8 cellular contexts compared by ENCODE assay signal in the genomic region with DNA sequence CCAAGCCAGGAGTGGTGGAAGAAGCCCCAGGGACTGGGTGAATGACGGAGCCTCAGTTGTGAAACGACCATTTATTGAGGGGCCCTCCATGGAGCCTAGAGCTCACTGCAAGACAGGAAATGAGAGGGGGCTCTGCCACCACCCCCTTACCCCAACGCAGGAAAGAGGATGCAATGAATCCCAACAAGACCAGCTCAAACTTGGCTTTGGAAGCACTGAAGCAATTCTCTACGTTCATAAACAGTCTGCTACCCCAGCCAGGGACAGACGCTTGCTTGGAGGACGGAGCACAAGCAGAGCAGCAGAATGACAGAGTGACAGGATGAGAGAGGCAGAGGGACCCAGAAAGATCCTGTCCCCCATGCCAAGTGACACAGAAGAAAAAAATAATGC. TPM values are rescaled to one million over a fixed set of nuclear protein-coding genes. Genes with fewer than 3 reads are reported as not detected.
DNase-seq lines count a peak whose midpoint lies in the region; ATAC-seq and TF ChIP-seq lines count a peak whose summit lies in the region.

No MANE protein-coding gene starts in this region.

- no peak overlapping the region for H3K9ac ChIP-seq in iPS-18a (ENCODE audit: low read length)

- H3K4me3 ChIP-seq in HEK293 (ENCODE audit: low read depth, low read length), result peak overlapping the region; percentile 76
- H3K4me3 ChIP-seq in iPS-18a (ENCODE audit: low read length), result peak overlapping the region; percentile 65

- H3K27me3 Mint-ChIP-seq in activated CD8-positive, alpha-beta T cell treated with anti-CD3 and anti-CD28 coated beads for 36 hours, result no peaks in the 10 kb centered on the region
- H3K27me3 Mint-ChIP-seq in stimulated activated memory B cell treated with anti-CD40 and anti-IgM and Interleukin-4, amounts not matched to agents 10 μg/mL and 1 μg/mL and 100 μg/mL, for 72 hours, result no peaks in the 10 kb centered on the region

- H3K27ac ChIP-seq in HEK293 (ENCODE audit: extremely low read depth, low read depth, low read length), result no peak overlapping the region
- H3K27ac ChIP-seq in iPS-18a (ENCODE audit: low read length), result no peak overlapping the region

- intact Hi-C loops in activated CD8-positive, alpha-beta T cell treated with anti-CD3 and anti-CD28 coated beads for 36 hours (cut with micrococcal nuclease), result no loop called here

- H3K36me3 ChIP-seq in HEK293 (ENCODE audit: control insufficient read depth in 2 of 2, insufficient read depth in 1 of 2, low read length in 2 of 2), result peaks cover 0 to 18% of the 10 kb centered on the region in 2 experiments; a peak in 2 of 3 replicates
- H3K36me3 ChIP-seq in iPS-18a (ENCODE audit: control insufficient read depth, low read depth, low read length), result no peaks in the 10 kb centered on the region

- POLR2A ChIA-PET in HEK293 (lab: Yijun Ruan, JAX), result interaction anchor here (5.7 kb wide), 1 partner anchor 20 kb away, joined by 45 read pairs; a partner anchor contains a TSS
- POLR2A ChIA-PET in activated CD8-positive, alpha-beta T cell treated with anti-CD3 and anti-CD28 coated beads for 36 hours (lab: Charles Lee), result interaction anchor here (1.5 kb wide), 1 partner anchor 35 kb away, joined by 3 read pairs; no protein-coding TSS in a partner anchor

- H3K4me3 Mint-ChIP-seq in activated CD8-positive, alpha-beta T cell treated with anti-CD3 and anti-CD28 coated beads for 36 hours, result peak overlapping the region; percentile 90
- peak overlapping the region; percentile 91 for H3K4me3 Mint-ChIP-seq in stimulated activated memory B cell treated with anti-CD40 and anti-IgM and Interleukin-4, amounts not matched to agents 10 μg/mL and 1 μg/mL and 100 μg/mL, for 72 hours

- H3K4me1 Mint-ChIP-seq in activated CD8-positive, alpha-beta T cell treated with anti-CD3 and anti-CD28 coated beads for 36 hours (ENCODE audit: low read depth), result peaks cover 56% of the 10 kb centered on the region
- H3K4me1 Mint-ChIP-seq in stimulated activated memory B cell treated with anti-CD40 and anti-IgM and Interleukin-4, amounts not matched to agents 10 μg/mL and 1 μg/mL and 100 μg/mL, for 72 hours, result peaks cover 47% of the 10 kb centered on the region

- H3K27me3 ChIP-seq in iPS-18a (ENCODE audit: control insufficient read depth, insufficient read depth, low read length), result no peaks in the 10 kb centered on the region

- no peaks in the 10 kb centered on the region for H3K36me3 Mint-ChIP-seq in activated CD8-positive, alpha-beta T cell treated with anti-CD3 and anti-CD28 coated beads for 36 hours (ENCODE audit: low read depth)
- no peaks in the 10 kb centered on the region for H3K36me3 Mint-ChIP-seq in stimulated activated memory B cell treated with anti-CD40 and anti-IgM and Interleukin-4, amounts not matched to agents 10 μg/mL and 1 μg/mL and 100 μg/mL, for 72 hours

- H3K4me1 ChIP-seq in HEK293 (ENCODE audit: control insufficient read depth, insufficient read depth, low read length) (peaks cover 11% of the 10 kb centered on the region), iPS-18a (ENCODE audit: control insufficient read depth, low read depth, low read length) (peaks cover 19% of the 10 kb centered on the region)

- no peak for ATAC-seq in activated CD8-positive, alpha-beta T cell treated with anti-CD3 and anti-CD28 coated beads for 36 hours
- no peak for ATAC-seq in stimulated activated memory B cell treated with anti-CD40 and anti-IgM and Interleukin-4, amounts not matched to agents 10 μg/mL and 1 μg/mL and 100 μg/mL, for 72 hours
- ATAC-seq in GM21526 (IDR thresholded peaks at IDR 0.05; ENCODE audit: low FRiP score, unreplicated experiment), result no peak
- no peak for ATAC-seq in HG03045 (IDR thresholded peaks at IDR 0.05; ENCODE audit: unreplicated experiment)

- no peak for DNase-seq in activated CD8-positive, alpha-beta T cell treated with anti-CD3 and anti-CD28 coated beads for 36 hours
- DNase-seq in DMS 273 treated with DMSO at 0.1 percent for 48 hours (lab: John Stamatoyannopoulos, UW), result no peak
- no peak for DNase-seq in occipital lobe (lab: John Stamatoyannopoulos, UW)

- H3K9me3 ChIP-seq in HEK293 (ENCODE audit: control insufficient read depth, insufficient read depth, low read depth, low read length) (no peaks in the 10 kb centered on the region), iPS-18a (ENCODE audit: control insufficient read depth, low read depth, low read length) (no peaks in the 10 kb centered on the region)

- CTCF ChIA-PET in HEK293 (lab: Yijun Ruan, JAX), result interaction anchor here (1.3 to 3.5 kb wide), 2 partner anchors 20 kb away, joined by 3 to 26 read pairs; a partner anchor contains a TSS
- CTCF ChIA-PET in activated CD8-positive, alpha-beta T cell treated with anti-CD3 and anti-CD28 coated beads for 36 hours (lab: Charles Lee), result interaction anchor here (0.7 to 4.9 kb wide), 8 partner anchors 10 to 244 kb away, joined by 3 to 44 read pairs (median 10); a partner anchor contains a TSS

- TF ChIP-seq CTCF in HEK293 (tag by site-specific recombination; IDR thresholded peaks at IDR 0.05), result no peak
- TF ChIP-seq CTCF in activated CD8-positive, alpha-beta T cell treated with anti-CD3 and anti-CD28 coated beads for 36 hours (IDR thresholded peaks at IDR 0.05), result no peak

- H3K27ac Mint-ChIP-seq in activated CD8-positive, alpha-beta T cell treated with anti-CD3 and anti-CD28 coated beads for 36 hours, result peak overlapping the region; percentile 28
- H3K27ac Mint-ChIP-seq in stimulated activated memory B cell treated with anti-CD40 and anti-IgM and Interleukin-4, amounts not matched to agents 10 μg/mL and 1 μg/mL and 100 μg/mL, for 72 hours, result peak overlapping the region; percentile 80

- H3K9me3 Mint-ChIP-seq in activated CD8-positive, alpha-beta T cell treated with anti-CD3 and anti-CD28 coated beads for 36 hours, result no peaks in the 10 kb centered on the region
- no peaks in the 10 kb centered on the region for H3K9me3 Mint-ChIP-seq in stimulated activated memory B cell treated with anti-CD40 and anti-IgM and Interleukin-4, amounts not matched to agents 10 μg/mL and 1 μg/mL and 100 μg/mL, for 72 hours

TF ChIP-seq in HEK293, 187 proteins besides CTCF, POLR2A, EP300 and RAD21:
- TF ChIP-seq ZNF677 (tag by site-specific recombination; IDR thresholded peaks at IDR 0.05) (peak; percentile 84), ZNF707 (tag by site-specific recombination; IDR thresholded peaks at IDR 0.05) (no peak)

RNA-seq across cellular contexts. Expression of a gene that starts 1.0 kb away (rescaled TPM):
- total RNA-seq in activated CD8-positive, alpha-beta T cell treated with anti-CD3 and anti-CD28 coated beads for 36 hours, result 10 to 100 TPM; 61.0 to 61.5 TPM
- 29.3 TPM for total RNA-seq in occipital lobe

RNA-seq across cellular contexts. Expression of a gene that starts 19.9 kb away (rescaled TPM):
- 10 to 100 TPM; 53.5 to 55.3 TPM for total RNA-seq in activated CD8-positive, alpha-beta T cell treated with anti-CD3 and anti-CD28 coated beads for 36 hours
- total RNA-seq in occipital lobe, result 1.4 TPM

RNA-seq across cellular contexts. Expression of a gene that starts 26.0 kb away (rescaled TPM):
- total RNA-seq in activated CD8-positive, alpha-beta T cell treated with anti-CD3 and anti-CD28 coated beads for 36 hours, result 10 to 100 TPM; 62.1 to 66.9 TPM
- total RNA-seq in occipital lobe, result 37.1 TPM

RNA-seq across cellular contexts. Expression of a gene that starts 30.9 kb away (rescaled TPM):
- not detected for total RNA-seq in activated CD8-positive, alpha-beta T cell treated with anti-CD3 and anti-CD28 coated beads for 36 hours
- not detected for total RNA-seq in occipital lobe

RNA-seq across cellular contexts. Expression of a gene that starts 43.9 kb away (rescaled TPM):
- 1 to 10 TPM; 1.4 to 1.5 TPM for total RNA-seq in activated CD8-positive, alpha-beta T cell treated with anti-CD3 and anti-CD28 coated beads for 36 hours
- total RNA-seq in occipital lobe, result 1.6 TPM

Comparison
In these comparisons a context has a peak if more than half of its experiments do, and no peak if none do; other contexts are left out.
1. RNA of a gene that starts 19.9 kb away (total RNA-seq): 53.5 to 55.3 TPM in activated CD8-positive, alpha-beta T cell treated with anti-CD3 and anti-CD28 coated beads for 36 hours; 1.4 TPM in occipital lobe (single experiment); every median in the first group is over 10 times any median in the second.